ENCODE assay signal across 32 cellular contexts in the genomic region with DNA sequence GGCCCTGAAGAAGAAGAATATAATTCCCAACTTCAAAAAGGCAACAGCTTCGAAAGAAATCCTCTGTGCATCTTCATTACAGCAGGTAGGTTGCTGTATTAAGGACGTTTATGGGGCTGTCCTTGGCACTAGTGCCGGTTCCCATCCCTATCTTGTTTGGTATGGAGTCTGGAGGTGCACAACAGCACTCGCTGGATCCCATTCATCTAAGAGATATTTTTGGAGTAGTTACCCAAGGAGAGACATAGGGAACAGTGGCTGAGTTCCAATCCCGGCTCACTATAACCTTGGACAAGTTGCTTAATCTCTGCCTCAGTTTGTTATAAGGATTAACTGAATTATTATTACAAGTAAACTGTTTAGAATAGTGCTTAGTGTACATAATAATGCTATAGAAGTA.
"Had no signal": no experiment of that assay in that cellular context is flagged by ENCODE, and none has a peak within 500 bp of the region (broad histone marks: within the 10 kb centered on the region; RNA-seq: fewer than 3 reads in every experiment).

No MANE protein-coding gene starts in this region.

- ATAC-seq: activated CD8-positive, alpha-beta T cell treated with anti-CD3 and anti-CD28 coated beads for 36 hours; activated naive CD4-positive, alpha-beta T cell treated with anti-CD3 and anti-CD28 coated beads, Interleukin-2, amount 50 U/mL, for 72 hours; activated T-cell treated with anti-CD3 and anti-CD28 coated beads, Interleukin-2, amount 50 U/mL, for 4 hours; activated T-cell treated with anti-CD3 and anti-CD28 coated beads, Interleukin-2, amount 50 U/mL, for 72 hours; activated T-helper 17 cell treated with anti-CD3 and anti-CD28 coated beads, Interleukin-2, amount 50 U/mL, for 72 hours; body of pancreas had no signal

- H3K4me3 ChIP-seq: adrenal gland, body of pancreas, breast epithelium had no signal

- H3K9me3 ChIP-seq: adrenal gland, body of pancreas, breast epithelium had no signal

- H3K36me3 ChIP-seq: adrenal gland, brain microvascular endothelial cell, breast epithelium had no signal

- H3K27ac ChIP-seq: adrenal gland, body of pancreas, brain microvascular endothelial cell, breast epithelium, VCaP had no signal

- H3K27me3 ChIP-seq: adrenal gland, body of pancreas, brain microvascular endothelial cell, breast epithelium had no signal

- DNase-seq: activated B cell treated with CpG ODN at 0.5 μM for 24 hours; activated CD4-positive, alpha-beta memory T cell treated with anti-CD3 and anti-CD28 coated beads for 36 hours; activated CD4-positive, alpha-beta T cell treated with anti-CD3 and anti-CD28 coated beads for 4 hours; activated CD4-positive, alpha-beta T cell treated with anti-CD3 and anti-CD28 coated beads, Interleukin-2, amount 10 ng/mL, durations not matched to agents 24 days and 14 days; activated CD4-positive, alpha-beta T cell treated with anti-CD3 and anti-CD28 coated beads, Interleukin-2, amount 50 U/mL, for 1 hour; activated CD4-positive, alpha-beta T cell treated with anti-CD3 and anti-CD28 coated beads, Interleukin-2, amount 50 U/mL, for 4 hours; activated CD4-positive, CD25-positive, alpha-beta regulatory T cell treated with anti-CD3 and anti-CD28 coated beads, Interleukin-2, amount 50 U/mL, for 72 hours; activated CD8-positive, alpha-beta memory T cell treated with anti-CD3 and anti-CD28 coated beads, Interleukin-2, amount 50 U/mL, for 4 hours; activated CD8-positive, alpha-beta T cell treated with anti-CD3 and anti-CD28 coated beads for 36 hours; activated effector memory CD4-positive, alpha-beta T cell treated with anti-CD3 and anti-CD28 coated beads, Interleukin-2, amount 50 U/mL, for 16 hours; activated gamma-delta T cell treated with Interleukin-2 at 50 U/mL for 16 hours; activated naive CD4-positive, alpha-beta T cell; activated naive CD4-positive, alpha-beta T cell treated with anti-CD3 and anti-CD28 coated beads for 36 hours; activated naive CD4-positive, alpha-beta T cell treated with anti-CD3 and anti-CD28 coated beads, Interleukin-2, amount 50 U/mL, for 16 hours; activated naive CD8-positive, alpha-beta T cell treated with anti-CD3 and anti-CD28 coated beads for 36 hours; activated T-cell treated with anti-CD3 and anti-CD28 coated beads for 4 hours; activated T-cell treated with anti-CD3 and anti-CD28 coated beads, Interleukin-2, amount 50 U/mL, for 1 hour; activated T-cell treated with anti-CD3 and anti-CD28 coated beads, Interleukin-2, amount 50 U/mL, for 4 hours; activated T-cell treated with anti-CD3 and anti-CD28 coated beads, Interleukin-2, amount 50 U/mL, for 72 hours; amniotic stem cell; aorta; body of pancreas; brain microvascular endothelial cell; central memory CD4-positive, alpha-beta T cell; T-helper 1 cell; T-helper 2 cell; T-helper 9 cell had no signal
